Comparison of ENCODE assay signal across 38 cellular contexts in the genomic region with DNA sequence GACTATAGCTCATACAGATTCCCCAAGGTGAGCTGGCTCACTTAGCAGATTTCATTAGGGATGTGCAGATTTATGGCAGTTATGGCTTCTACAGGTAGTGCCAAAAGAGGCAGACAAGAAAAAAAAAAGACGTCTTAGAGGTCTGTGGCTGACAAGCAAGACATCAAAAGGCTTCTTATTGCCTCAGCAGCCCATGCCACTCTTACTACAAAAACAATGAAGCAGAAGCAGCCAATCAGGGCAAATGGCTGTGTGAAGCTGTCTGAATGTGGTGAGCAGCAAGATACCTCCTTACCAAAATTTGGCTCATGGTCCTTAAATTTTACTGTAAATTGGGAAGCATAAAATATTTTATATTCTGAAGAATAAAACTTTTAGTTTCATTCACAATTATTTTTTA.
"Had no signal": no experiment of that assay in that cellular context is flagged by ENCODE, and none has a peak within 500 bp of the region (broad histone marks: within the 10 kb centered on the region; RNA-seq: fewer than 3 reads in every experiment).

No MANE protein-coding gene starts in this region.

- H3K27ac ChIP-seq: adrenal gland, body of pancreas, epithelial cell of prostate, esophagus squamous epithelium, gastroesophageal sphincter, heart right ventricle, WERI-Rb-1 had no signal

- FAIRE-seq: colon, endometrium, endothelial cell of umbilical vein had no signal

- H3K4me1 ChIP-seq: adrenal gland, body of pancreas, esophagus squamous epithelium, gastroesophageal sphincter, heart right ventricle had no signal

- H3K4me1 Mint-ChIP-seq: activated CD4-positive, alpha-beta T cell treated with anti-CD3 and anti-CD28 coated beads for 36 hours; activated CD4-positive, alpha-beta T cell treated with anti-CD3 and anti-CD28 coated beads, Interleukin-2, amount 10 ng/mL, durations not matched to agents 24 days and 14 days; activated CD8-positive, alpha-beta memory T cell treated with anti-CD3 and anti-CD28 coated beads, Interleukin-2, amount 10 ng/mL, durations not matched to agents 7 days and 5 days; activated naive CD4-positive, alpha-beta T cell treated with anti-CD3 and anti-CD28 coated beads, Interleukin-2, amount 50 U/mL, for 24 hours; activated naive CD8-positive, alpha-beta T cell treated with anti-CD3 and anti-CD28 coated beads for 36 hours; activated naive CD8-positive, alpha-beta T cell treated with anti-CD3 and anti-CD28 coated beads, Interleukin-2, amount 50 U/mL, for 24 hours; T-helper 17 cell had no signal

- H3K27me3 ChIP-seq: adrenal gland, body of pancreas, esophagus squamous epithelium, gastroesophageal sphincter had no signal

- H3K9me3 Mint-ChIP-seq: activated CD4-positive, alpha-beta T cell treated with anti-CD3 and anti-CD28 coated beads, Interleukin-2, amount 10 ng/mL, durations not matched to agents 24 days and 14 days; activated naive CD8-positive, alpha-beta T cell treated with anti-CD3 and anti-CD28 coated beads for 36 hours; activated naive CD8-positive, alpha-beta T cell treated with anti-CD3 and anti-CD28 coated beads, Interleukin-2, amount 50 U/mL, for 24 hours; activated T-helper 1 cell treated with anti-CD3 and anti-CD28 coated beads, Interleukin-12 subunit alpha, Interleukin-12 subunit beta, Interleukin-2, Interleukin-4 antibody, amounts not matched to agents 30 ng/mL and 10 ng/mL and 1 ng/mL, durations not matched to agents 14 hours and 24 hours and 36 hours; activated T-helper 2 cell treated with anti-CD3 and anti-CD28 coated beads, Interferon-gamma antibody, Interleukin-2, Interleukin-4, amounts not matched to agents 10 μg/mL and 5 μg/mL and 100 μg/mL, durations not matched to agents 14 hours and 24 hours and 36 hours; T-helper 2 cell treated with Interferon-gamma antibody and Interleukin-4, amounts not matched to agents 5 μg/mL and 100 μg/mL, for 36 hours had no signal

- DNase-seq: activated CD4-positive, alpha-beta memory T cell treated with anti-CD3 and anti-CD28 coated beads for 36 hours; activated CD4-positive, alpha-beta T cell treated with anti-CD3 and anti-CD28 coated beads for 36 hours; activated CD4-positive, alpha-beta T cell treated with anti-CD3 and anti-CD28 coated beads, Interleukin-2, amount 10 ng/mL, durations not matched to agents 24 days and 14 days; activated CD4-positive, CD25-positive, alpha-beta regulatory T cell; activated CD4-positive, CD25-positive, alpha-beta regulatory T cell treated with anti-CD3 and anti-CD28 coated beads, Interleukin-2, amount 50 U/mL, for 72 hours; activated CD8-positive, alpha-beta memory T cell treated with anti-CD3 and anti-CD28 coated beads, Interleukin-2, amount 10 ng/mL, durations not matched to agents 7 days and 5 days; activated CD8-positive, alpha-beta memory T cell treated with anti-CD3 and anti-CD28 coated beads, Interleukin-2, amount 50 U/mL, for 4 hours; activated CD8-positive, alpha-beta T cell treated with anti-CD3 and anti-CD28 coated beads, Interleukin-2, amount 10 ng/mL, durations not matched to agents 7 days and 5 days; activated effector memory CD4-positive, alpha-beta T cell treated with anti-CD3 and anti-CD28 coated beads, Interleukin-2, amount 50 U/mL, for 16 hours; activated naive CD4-positive, alpha-beta T cell treated with anti-CD3 and anti-CD28 coated beads for 36 hours; activated naive CD8-positive, alpha-beta T cell treated with anti-CD3 and anti-CD28 coated beads for 36 hours; activated naive CD8-positive, alpha-beta T cell treated with anti-CD3 and anti-CD28 coated beads, Interleukin-2, amount 50 U/mL, for 24 hours; activated T-cell treated with anti-CD3 and anti-CD28 coated beads, Interleukin-2, amount 50 U/mL, for 1 hour; activated T-cell treated with anti-CD3 and anti-CD28 coated beads, Interleukin-2, amount 50 U/mL, for 48 hours; adrenal gland; amygdala; aorta; body of pancreas; caudate nucleus; cortex of kidney; dermis blood vessel endothelial cell; effector CD4-positive, alpha-beta T cell; effector memory CD8-positive, alpha-beta T cell; esophagus squamous epithelium; foreskin melanocyte; heart right ventricle; T-helper 17 cell; T1000; WERI-Rb-1 had no signal

- H3K9me3 ChIP-seq: adrenal gland, body of pancreas, esophagus squamous epithelium, gastroesophageal sphincter had no signal

- H3K27me3 Mint-ChIP-seq: activated CD4-positive, alpha-beta memory T cell treated with anti-CD3 and anti-CD28 coated beads for 36 hours; activated CD4-positive, alpha-beta T cell treated with anti-CD3 and anti-CD28 coated beads for 36 hours; activated CD4-positive, alpha-beta T cell treated with anti-CD3 and anti-CD28 coated beads, Interleukin-2, amount 10 ng/mL, durations not matched to agents 24 days and 14 days; activated CD8-positive, alpha-beta memory T cell treated with anti-CD3 and anti-CD28 coated beads, Interleukin-2, amount 10 ng/mL, durations not matched to agents 7 days and 5 days; activated naive CD4-positive, alpha-beta T cell treated with anti-CD3 and anti-CD28 coated beads, Interleukin-2, amount 50 U/mL, for 24 hours; activated naive CD8-positive, alpha-beta T cell treated with anti-CD3 and anti-CD28 coated beads for 36 hours; activated naive CD8-positive, alpha-beta T cell treated with anti-CD3 and anti-CD28 coated beads, Interleukin-2, amount 50 U/mL, for 24 hours; effector memory CD8-positive, alpha-beta T cell; T-helper 17 cell had no signal

- H3K36me3 Mint-ChIP-seq: activated CD4-positive, alpha-beta memory T cell treated with anti-CD3 and anti-CD28 coated beads for 36 hours; activated CD8-positive, alpha-beta memory T cell treated with anti-CD3 and anti-CD28 coated beads, Interleukin-2, amount 10 ng/mL, durations not matched to agents 7 days and 5 days; activated naive CD4-positive, alpha-beta T cell treated with anti-CD3 and anti-CD28 coated beads, Interleukin-2, amount 50 U/mL, for 24 hours; activated naive CD8-positive, alpha-beta T cell treated with anti-CD3 and anti-CD28 coated beads for 36 hours had no signal

- H3K27ac Mint-ChIP-seq: activated CD4-positive, alpha-beta memory T cell treated with anti-CD3 and anti-CD28 coated beads for 36 hours; activated CD4-positive, alpha-beta T cell treated with anti-CD3 and anti-CD28 coated beads for 36 hours; activated CD4-positive, alpha-beta T cell treated with anti-CD3 and anti-CD28 coated beads, Interleukin-2, amount 10 ng/mL, durations not matched to agents 24 days and 14 days; activated CD8-positive, alpha-beta memory T cell treated with anti-CD3 and anti-CD28 coated beads, Interleukin-2, amount 10 ng/mL, durations not matched to agents 7 days and 5 days; activated CD8-positive, alpha-beta T cell treated with anti-CD3 and anti-CD28 coated beads, Interleukin-2, amount 10 ng/mL, durations not matched to agents 7 days and 5 days; activated naive CD4-positive, alpha-beta T cell treated with anti-CD3 and anti-CD28 coated beads for 36 hours; activated naive CD4-positive, alpha-beta T cell treated with anti-CD3 and anti-CD28 coated beads, Interleukin-2, amount 50 U/mL, for 24 hours; activated naive CD8-positive, alpha-beta T cell treated with anti-CD3 and anti-CD28 coated beads for 36 hours; activated naive CD8-positive, alpha-beta T cell treated with anti-CD3 and anti-CD28 coated beads, Interleukin-2, amount 50 U/mL, for 24 hours; activated T-helper 1 cell treated with anti-CD3 and anti-CD28 coated beads, Interleukin-12 subunit alpha, Interleukin-12 subunit beta, Interleukin-2, Interleukin-4 antibody, amounts not matched to agents 30 ng/mL and 10 ng/mL and 1 ng/mL, durations not matched to agents 14 hours and 24 hours and 36 hours; activated T-helper 2 cell treated with anti-CD3 and anti-CD28 coated beads, Interferon-gamma antibody, Interleukin-2, Interleukin-4, amounts not matched to agents 10 μg/mL and 5 μg/mL and 100 μg/mL, durations not matched to agents 14 hours and 24 hours and 36 hours; effector memory CD8-positive, alpha-beta T cell; T-helper 17 cell; T-helper 2 cell treated with Interferon-gamma antibody and Interleukin-4, amounts not matched to agents 5 μg/mL and 100 μg/mL, for 36 hours had no signal

- H3K4me3 Mint-ChIP-seq: activated CD4-positive, alpha-beta memory T cell treated with anti-CD3 and anti-CD28 coated beads for 36 hours; activated CD4-positive, alpha-beta T cell treated with anti-CD3 and anti-CD28 coated beads for 36 hours; activated CD4-positive, alpha-beta T cell treated with anti-CD3 and anti-CD28 coated beads, Interleukin-2, amount 10 ng/mL, durations not matched to agents 24 days and 14 days; activated CD8-positive, alpha-beta memory T cell treated with anti-CD3 and anti-CD28 coated beads, Interleukin-2, amount 10 ng/mL, durations not matched to agents 7 days and 5 days; activated CD8-positive, alpha-beta T cell treated with anti-CD3 and anti-CD28 coated beads, Interleukin-2, amount 10 ng/mL, durations not matched to agents 7 days and 5 days; activated naive CD4-positive, alpha-beta T cell treated with anti-CD3 and anti-CD28 coated beads for 36 hours; activated naive CD4-positive, alpha-beta T cell treated with anti-CD3 and anti-CD28 coated beads, Interleukin-2, amount 50 U/mL, for 24 hours; activated naive CD8-positive, alpha-beta T cell treated with anti-CD3 and anti-CD28 coated beads for 36 hours; activated naive CD8-positive, alpha-beta T cell treated with anti-CD3 and anti-CD28 coated beads, Interleukin-2, amount 50 U/mL, for 24 hours; activated T-helper 1 cell treated with anti-CD3 and anti-CD28 coated beads, Interleukin-12 subunit alpha, Interleukin-12 subunit beta, Interleukin-2, Interleukin-4 antibody, amounts not matched to agents 30 ng/mL and 10 ng/mL and 1 ng/mL, durations not matched to agents 14 hours and 24 hours and 36 hours; effector memory CD8-positive, alpha-beta T cell; T-helper 17 cell; T-helper 2 cell treated with Interferon-gamma antibody and Interleukin-4, amounts not matched to agents 5 μg/mL and 100 μg/mL, for 36 hours had no signal

- H3K36me3 ChIP-seq: adrenal gland, esophagus squamous epithelium, gastroesophageal sphincter, heart right ventricle, WERI-Rb-1 had no signal

- H3K4me3 ChIP-seq: adrenal gland, body of pancreas, esophagus squamous epithelium, gastroesophageal sphincter, heart right ventricle had no signal
